25 cellular contexts compared by ENCODE assay signal in the genomic region with DNA sequence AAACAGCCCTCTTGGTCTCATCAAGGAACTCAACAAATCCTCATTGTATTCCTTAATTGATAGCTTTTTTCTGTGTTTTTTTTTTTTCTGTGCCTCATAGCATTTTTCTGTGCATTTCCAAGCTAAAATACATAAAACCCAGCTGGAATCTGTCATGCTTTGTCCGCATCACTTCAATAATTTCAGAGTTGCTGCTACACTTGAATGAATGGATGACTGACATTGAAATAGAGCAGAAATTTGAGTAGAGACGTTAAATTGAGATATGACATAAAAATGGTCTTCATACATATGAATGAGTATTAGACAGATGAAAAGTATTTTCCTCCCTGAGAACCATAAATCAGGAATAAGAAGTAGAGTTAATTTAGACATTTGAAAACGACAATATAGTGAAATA.
A peak's percentile ranks its signal among the peaks of the same experiment; 100 is the strongest.
DNase-seq lines count a peak whose midpoint lies in the region; TF ChIP-seq lines count a peak whose summit lies in the region.
"Had no signal": no experiment of that assay in that cellular context is flagged by ENCODE, and none has a peak within 500 bp of the region (broad histone marks: within the 10 kb centered on the region; RNA-seq: fewer than 3 reads in every experiment).

No MANE protein-coding gene starts in this region.

- peak; percentile 99 for TF ChIP-seq EP300 in neural cell (conservative IDR thresholded peaks at IDR 0.05; ENCODE audit: poor library complexity, severe bottlenecking)

- H3K4me1 ChIP-seq in SJCRH30 (no peaks in the 10 kb centered on the region), breast epithelium (no peaks in the 10 kb centered on the region)
- H3K4me1 ChIP-seq: A549, BE2C, BLaER1 had no signal

- H4K20me1 ChIP-seq in neural cell (ENCODE audit: insufficient read depth), result no peaks in the 10 kb centered on the region
- H4K20me1 ChIP-seq: BLaER1 had no signal

- peak overlapping the region; percentile 11 for H3K4me3 ChIP-seq in neural cell (ENCODE audit: low read length)
- no peak overlapping the region for H3K4me3 ChIP-seq in SJCRH30
- H3K4me3 ChIP-seq in breast epithelium, result no peak overlapping the region
- H3K4me3 ChIP-seq: A549, BLaER1, GM12878 had no signal

- TF ChIP-seq RAD21 in neural cell (conservative IDR thresholded peaks at IDR 0.05), result peak; percentile 34

- DNase-seq in NCI-H146 (lab: John Stamatoyannopoulos, UW) (peak; percentile 13), NCI-H146 treated with DMSO at 0.1 percent for 48 hours (lab: John Stamatoyannopoulos, UW; ENCODE audit: unreplicated experiment) (no peak), NCI-H748 (lab: John Stamatoyannopoulos, UW; ENCODE audit: unreplicated experiment) (peak; percentile 49), NCI-H748 treated with DMSO at 0.1 percent for 48 hours (lab: John Stamatoyannopoulos, UW) (no peak), SJCRH30 (no peak), breast epithelium (ENCODE audit: low spot score in 2 of 2) (no peak)
- DNase-seq: ACHN; BE2C; C1 segment of cervical spinal cord; CD4-positive, alpha-beta memory T cell; CD4-positive, CD25-positive, alpha-beta regulatory T cell; CD8-positive, alpha-beta memory T cell; COR-L47; DMS 273 treated with DMSO at 0.1 percent for 48 hours; DMS153; DMS53; DMS79; DND-41; EL; GDM1 had no signal

- H3K36me3 ChIP-seq in neural cell (ENCODE audit: insufficient read depth, low read length) (no peaks in the 10 kb centered on the region), SJCRH30 (no peaks in the 10 kb centered on the region), breast epithelium (no peaks in the 10 kb centered on the region)
- H3K36me3 ChIP-seq: BE2C, BLaER1 had no signal

- H3K27ac ChIP-seq in neural cell (ENCODE audit: low read length) (peak overlapping the region; percentile 84), SJCRH30 (no peak overlapping the region), breast epithelium (no peak overlapping the region)
- H3K27ac ChIP-seq: 22Rv1, A549, BLaER1 had no signal

- H3K9me3 ChIP-seq in neural cell (ENCODE audit: low read length), result no peaks in the 10 kb centered on the region
- H3K9me3 ChIP-seq in SJCRH30 (replicated peaks), result no peaks in the 10 kb centered on the region
- no peaks in the 10 kb centered on the region for H3K9me3 ChIP-seq in breast epithelium
- H3K9me3 ChIP-seq: A549, BE2C, BLaER1 had no signal

- intact Hi-C loops in breast epithelium (cut with DNase I; ENCODE audit: low total_unique reads), result no loop called here

- H3K9me2 ChIP-seq in neural cell (ENCODE audit: insufficient read depth, low read length), result no peaks in the 10 kb centered on the region

- H3K9ac ChIP-seq in neural cell (ENCODE audit: low read length), result peak overlapping the region; percentile 6
- H3K9ac ChIP-seq: BLaER1 had no signal

- peak overlapping the region; percentile 26 for H3K4me2 ChIP-seq in neural cell (ENCODE audit: low read length)
- H3K4me2 ChIP-seq: A549, BLaER1 had no signal

- H3K27me3 ChIP-seq in neural cell (ENCODE audit: insufficient read depth, low read depth, low read length) (no peaks in the 10 kb centered on the region), SJCRH30 (no peaks in the 10 kb centered on the region), breast epithelium (no peaks in the 10 kb centered on the region)
- H3K27me3 ChIP-seq: BE2C, BLaER1 had no signal

- H3K79me2 ChIP-seq in neural cell (replicated peaks; ENCODE audit: insufficient read depth, low read length), result no peaks in the 10 kb centered on the region

- TF ChIP-seq POLR2A in breast epithelium (IDR thresholded peaks at IDR 0.05), result no peak

- H2AFZ ChIP-seq in neural cell (ENCODE audit: low read depth, low read length), result no peak overlapping the region

- TF ChIP-seq CTCF in neural cell (IDR thresholded peaks at IDR 0.05; ENCODE audit: poor library complexity, severe bottlenecking) (no peak), breast epithelium (IDR thresholded peaks at IDR 0.05) (no peak)

- peaks cover 15% of the 10 kb centered on the region for H3F3A ChIP-seq in neural cell (ENCODE audit: insufficient read depth, low read length, poor library complexity, severe bottlenecking)

TF ChIP-seq in neural cell, 6 proteins besides CTCF, POLR2A, EP300 and RAD21:
- TF ChIP-seq REST (IDR thresholded peaks at IDR 0.05; ENCODE audit: borderline replicate concordance) (peak; percentile 43), TAF1 (IDR thresholded peaks at IDR 0.05; ENCODE audit: low read depth) (no peak), EZH2 (IDR thresholded peaks at IDR 0.05; ENCODE audit: borderline replicate concordance, insufficient read depth, low read length, poor library complexity, severe bottlenecking) (no peak), SMC3 (conservative IDR thresholded peaks at IDR 0.05; ENCODE audit: poor library complexity) (peak; percentile 10), POLR2AphosphoS5 (IDR thresholded peaks at IDR 0.05) (peak; percentile 91)

Comparison
In these comparisons a context has a peak if more than half of its experiments do, and no peak if none do; other contexts are left out.
1. DNase-seq: peak in NCI-H146 (single experiment) and NCI-H748 (single experiment); none in NCI-H146 treated with DMSO at 0.1 percent for 48 hours (single experiment), NCI-H748 treated with DMSO at 0.1 percent for 48 hours (single experiment), SJCRH30 (0 of 2) and breast epithelium (0 of 2).